ENCODE assay signal across 1 cellular context in the genomic region with DNA sequence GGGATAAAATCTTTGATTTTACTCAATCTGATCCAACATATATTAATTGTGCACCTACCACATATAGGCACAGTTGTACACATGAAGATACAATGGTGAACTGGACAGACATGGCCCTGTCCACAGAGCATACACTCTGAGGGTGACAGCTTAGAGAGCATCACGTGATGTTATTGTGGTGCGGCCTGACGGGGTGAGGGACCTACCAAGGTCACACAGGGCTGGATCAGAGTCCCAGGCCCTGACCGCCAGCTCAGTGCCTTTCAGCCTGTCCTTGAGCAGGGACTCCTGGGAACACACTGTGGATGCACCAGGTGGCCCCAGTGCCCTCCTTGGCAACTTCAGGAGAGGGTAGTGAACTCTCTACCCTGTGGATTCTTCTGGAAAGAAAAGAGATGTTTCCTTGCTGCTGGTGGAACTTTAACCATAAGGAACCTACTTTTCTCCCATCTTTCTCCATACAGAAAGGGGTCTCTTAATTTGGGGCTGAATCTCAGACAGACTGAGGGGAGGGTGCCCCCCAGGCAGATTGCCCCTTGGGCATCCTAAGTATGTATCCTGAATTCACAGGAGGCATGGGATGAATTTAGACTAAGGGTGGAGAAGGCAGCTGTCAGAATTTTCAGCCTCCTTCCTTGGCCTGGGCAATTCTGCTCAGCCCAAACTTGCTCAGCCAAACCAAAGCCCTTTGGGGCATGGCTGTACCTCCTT.
A peak's percentile ranks its signal among the peaks of the same experiment; 100 is the strongest.
TF ChIP-seq lines count a peak whose summit lies in the region.

No MANE protein-coding gene starts in this region.

TF ChIP-seq in HepG2, 621 proteins besides CTCF, POLR2A, EP300 and RAD21 (continued from another document and continues in another):
- peak; percentile 88; the same call in 1 of the 2 replicates for TF ChIP-seq RCOR2 (CRISPR knock-in tag; IDR thresholded peaks at IDR 0.05)
- TF ChIP-seq MTA1 (CRISPR knock-in tag; IDR thresholded peaks at IDR 0.05; ENCODE audit: borderline replicate concordance): peak; percentile 98; the same call in 1 of the 2 replicates
- TF ChIP-seq, protein P1, sequence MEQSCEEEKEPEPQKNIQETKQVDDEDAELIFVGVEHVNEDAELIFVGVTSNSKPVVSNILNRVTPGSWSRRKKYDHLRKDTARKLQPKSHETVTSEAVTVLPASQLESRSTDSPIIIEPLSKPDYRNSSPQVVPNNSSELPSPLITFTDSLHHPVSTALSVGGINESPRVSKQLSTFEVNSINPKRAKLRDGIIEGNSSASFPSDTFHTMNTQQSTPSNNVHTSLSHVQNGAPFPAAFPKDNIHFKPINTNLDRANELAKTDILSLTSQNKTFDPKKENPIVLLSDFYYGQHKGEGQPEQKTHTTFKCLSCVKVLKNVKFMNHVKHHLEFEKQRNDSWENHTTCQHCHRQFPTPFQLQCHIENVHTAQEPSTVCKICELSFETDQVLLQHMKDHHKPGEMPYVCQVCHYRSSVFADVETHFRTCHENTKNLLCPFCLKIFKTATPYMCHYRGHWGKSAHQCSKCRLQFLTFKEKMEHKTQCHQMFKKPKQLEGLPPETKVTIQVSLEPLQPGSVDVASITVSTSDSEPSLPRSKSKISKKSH (CRISPR knock-in tag; IDR thresholded peaks at IDR 0.05; ENCODE audit: borderline replicate concordance): peak; percentile 73; the same call in 1 of the 2 replicates
- peak; percentile 59 for TF ChIP-seq JARID2 (CRISPR knock-in tag; IDR thresholded peaks at IDR 0.05; ENCODE audit: insufficient replicate concordance)
- no peak for TF ChIP-seq ATM (IDR thresholded peaks at IDR 0.05; ENCODE audit: borderline replicate concordance)
- TF ChIP-seq, protein P2, sequence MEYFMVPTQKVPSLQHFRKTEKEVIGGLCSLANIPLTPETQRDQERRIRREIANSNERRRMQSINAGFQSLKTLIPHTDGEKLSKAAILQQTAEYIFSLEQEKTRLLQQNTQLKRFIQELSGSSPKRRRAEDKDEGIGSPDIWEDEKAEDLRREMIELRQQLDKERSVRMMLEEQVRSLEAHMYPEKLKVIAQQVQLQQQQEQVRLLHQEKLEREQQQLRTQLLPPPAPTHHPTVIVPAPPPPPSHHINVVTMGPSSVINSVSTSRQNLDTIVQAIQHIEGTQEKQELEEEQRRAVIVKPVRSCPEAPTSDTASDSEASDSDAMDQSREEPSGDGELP (IDR thresholded peaks at IDR 0.05; ENCODE audit: borderline replicate concordance, low read depth): peak; percentile 75; the same call in 1 of the 2 replicates
- peak; percentile 93; the same call in 1 of the 2 replicates for TF ChIP-seq KDM1A (CRISPR knock-in tag; IDR thresholded peaks at IDR 0.05)
- TF ChIP-seq, protein P3, sequence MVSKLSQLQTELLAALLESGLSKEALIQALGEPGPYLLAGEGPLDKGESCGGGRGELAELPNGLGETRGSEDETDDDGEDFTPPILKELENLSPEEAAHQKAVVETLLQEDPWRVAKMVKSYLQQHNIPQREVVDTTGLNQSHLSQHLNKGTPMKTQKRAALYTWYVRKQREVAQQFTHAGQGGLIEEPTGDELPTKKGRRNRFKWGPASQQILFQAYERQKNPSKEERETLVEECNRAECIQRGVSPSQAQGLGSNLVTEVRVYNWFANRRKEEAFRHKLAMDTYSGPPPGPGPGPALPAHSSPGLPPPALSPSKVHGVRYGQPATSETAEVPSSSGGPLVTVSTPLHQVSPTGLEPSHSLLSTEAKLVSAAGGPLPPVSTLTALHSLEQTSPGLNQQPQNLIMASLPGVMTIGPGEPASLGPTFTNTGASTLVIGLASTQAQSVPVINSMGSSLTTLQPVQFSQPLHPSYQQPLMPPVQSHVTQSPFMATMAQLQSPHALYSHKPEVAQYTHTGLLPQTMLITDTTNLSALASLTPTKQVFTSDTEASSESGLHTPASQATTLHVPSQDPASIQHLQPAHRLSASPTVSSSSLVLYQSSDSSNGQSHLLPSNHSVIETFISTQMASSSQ (IDR thresholded peaks at IDR 0.05; ENCODE audit: low read depth): peak; percentile 42; the same call in 1 of the 2 replicates
- TF ChIP-seq, protein P3 (CRISPR knock-in tag; IDR thresholded peaks at IDR 0.05; ENCODE audit: borderline replicate concordance): peak; percentile 67; the same call in 1 of the 2 replicates
- TF ChIP-seq, protein P4, sequence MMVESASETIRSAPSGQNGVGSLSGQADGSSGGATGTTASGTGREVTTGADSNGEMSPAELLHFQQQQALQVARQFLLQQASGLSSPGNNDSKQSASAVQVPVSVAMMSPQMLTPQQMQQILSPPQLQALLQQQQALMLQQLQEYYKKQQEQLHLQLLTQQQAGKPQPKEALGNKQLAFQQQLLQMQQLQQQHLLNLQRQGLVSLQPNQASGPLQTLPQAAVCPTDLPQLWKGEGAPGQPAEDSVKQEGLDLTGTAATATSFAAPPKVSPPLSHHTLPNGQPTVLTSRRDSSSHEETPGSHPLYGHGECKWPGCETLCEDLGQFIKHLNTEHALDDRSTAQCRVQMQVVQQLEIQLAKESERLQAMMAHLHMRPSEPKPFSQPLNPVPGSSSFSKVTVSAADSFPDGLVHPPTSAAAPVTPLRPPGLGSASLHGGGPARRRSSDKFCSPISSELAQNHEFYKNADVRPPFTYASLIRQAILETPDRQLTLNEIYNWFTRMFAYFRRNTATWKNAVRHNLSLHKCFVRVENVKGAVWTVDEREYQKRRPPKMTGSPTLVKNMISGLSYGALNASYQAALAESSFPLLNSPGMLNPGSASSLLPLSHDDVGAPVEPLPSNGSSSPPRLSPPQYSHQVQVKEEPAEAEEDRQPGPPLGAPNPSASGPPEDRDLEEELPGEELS (CRISPR knock-in tag; IDR thresholded peaks at IDR 0.05): peak; percentile 45
- peak; percentile 84 for TF ChIP-seq BORCS8-MEF2B (CRISPR knock-in tag; IDR thresholded peaks at IDR 0.05)
- TF ChIP-seq, protein P5, sequence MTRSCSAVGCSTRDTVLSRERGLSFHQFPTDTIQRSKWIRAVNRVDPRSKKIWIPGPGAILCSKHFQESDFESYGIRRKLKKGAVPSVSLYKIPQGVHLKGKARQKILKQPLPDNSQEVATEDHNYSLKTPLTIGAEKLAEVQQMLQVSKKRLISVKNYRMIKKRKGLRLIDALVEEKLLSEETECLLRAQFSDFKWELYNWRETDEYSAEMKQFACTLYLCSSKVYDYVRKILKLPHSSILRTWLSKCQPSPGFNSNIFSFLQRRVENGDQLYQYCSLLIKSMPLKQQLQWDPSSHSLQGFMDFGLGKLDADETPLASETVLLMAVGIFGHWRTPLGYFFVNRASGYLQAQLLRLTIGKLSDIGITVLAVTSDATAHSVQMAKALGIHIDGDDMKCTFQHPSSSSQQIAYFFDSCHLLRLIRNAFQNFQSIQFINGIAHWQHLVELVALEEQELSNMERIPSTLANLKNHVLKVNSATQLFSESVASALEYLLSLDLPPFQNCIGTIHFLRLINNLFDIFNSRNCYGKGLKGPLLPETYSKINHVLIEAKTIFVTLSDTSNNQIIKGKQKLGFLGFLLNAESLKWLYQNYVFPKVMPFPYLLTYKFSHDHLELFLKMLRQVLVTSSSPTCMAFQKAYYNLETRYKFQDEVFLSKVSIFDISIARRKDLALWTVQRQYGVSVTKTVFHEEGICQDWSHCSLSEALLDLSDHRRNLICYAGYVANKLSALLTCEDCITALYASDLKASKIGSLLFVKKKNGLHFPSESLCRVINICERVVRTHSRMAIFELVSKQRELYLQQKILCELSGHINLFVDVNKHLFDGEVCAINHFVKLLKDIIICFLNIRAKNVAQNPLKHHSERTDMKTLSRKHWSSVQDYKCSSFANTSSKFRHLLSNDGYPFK (CRISPR knock-in tag; IDR thresholded peaks at IDR 0.05; ENCODE audit: borderline replicate concordance): peak; percentile 5; the same call in 1 of the 2 replicates
- no peak for TF ChIP-seq MATR3 (CRISPR knock-in tag; IDR thresholded peaks at IDR 0.05)
- TF ChIP-seq BRCA1 (CRISPR knock-in tag; IDR thresholded peaks at IDR 0.05): peak; percentile 60; the same call in 1 of the 2 replicates
- TF ChIP-seq ZNF703 (CRISPR knock-in tag; IDR thresholded peaks at IDR 0.05; ENCODE audit: borderline replicate concordance): no peak
- TF ChIP-seq, protein P6, sequence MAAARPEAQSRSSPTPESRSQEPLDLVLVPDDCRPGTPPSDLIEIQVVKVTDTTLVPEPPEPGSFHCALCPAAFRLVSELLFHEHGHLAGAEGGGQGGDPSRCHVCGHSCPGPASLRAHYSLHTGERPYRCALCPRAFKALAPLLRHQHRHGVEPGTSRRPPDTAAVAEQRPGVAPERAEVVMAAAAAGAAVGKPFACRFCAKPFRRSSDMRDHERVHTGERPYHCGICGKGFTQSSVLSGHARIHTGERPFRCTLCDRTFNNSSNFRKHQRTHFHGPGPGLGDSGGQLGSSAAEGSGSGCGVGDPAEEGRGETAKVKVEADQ (CRISPR knock-in tag; IDR thresholded peaks at IDR 0.05; ENCODE audit: borderline replicate concordance): peak; percentile 53; the same call in 1 of the 2 replicates
- TF ChIP-seq, protein P7, sequence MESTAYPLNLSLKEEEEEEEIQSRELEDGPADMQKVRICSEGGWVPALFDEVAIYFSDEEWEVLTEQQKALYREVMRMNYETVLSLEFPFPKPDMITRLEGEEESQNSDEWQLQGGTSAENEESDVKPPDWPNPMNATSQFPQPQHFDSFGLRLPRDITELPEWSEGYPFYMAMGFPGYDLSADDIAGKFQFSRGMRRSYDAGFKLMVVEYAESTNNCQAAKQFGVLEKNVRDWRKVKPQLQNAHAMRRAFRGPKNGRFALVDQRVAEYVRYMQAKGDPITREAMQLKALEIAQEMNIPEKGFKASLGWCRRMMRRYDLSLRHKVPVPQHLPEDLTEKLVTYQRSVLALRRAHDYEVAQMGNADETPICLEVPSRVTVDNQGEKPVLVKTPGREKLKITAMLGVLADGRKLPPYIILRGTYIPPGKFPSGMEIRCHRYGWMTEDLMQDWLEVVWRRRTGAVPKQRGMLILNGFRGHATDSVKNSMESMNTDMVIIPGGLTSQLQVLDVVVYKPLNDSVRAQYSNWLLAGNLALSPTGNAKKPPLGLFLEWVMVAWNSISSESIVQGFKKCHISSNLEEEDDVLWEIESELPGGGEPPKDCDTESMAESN (CRISPR knock-in tag; conservative IDR thresholded peaks at IDR 0.05): peak; percentile 85
- peak; percentile 72; the same call in 1 of the 2 replicates for TF ChIP-seq REPIN1 (CRISPR knock-in tag; IDR thresholded peaks at IDR 0.05; ENCODE audit: borderline replicate concordance, low read depth)
- TF ChIP-seq ZNF782 (CRISPR knock-in tag; IDR thresholded peaks at IDR 0.05; ENCODE audit: borderline replicate concordance): peak; percentile 90; the same call in 1 of the 2 replicates
- TF ChIP-seq, protein P8, sequence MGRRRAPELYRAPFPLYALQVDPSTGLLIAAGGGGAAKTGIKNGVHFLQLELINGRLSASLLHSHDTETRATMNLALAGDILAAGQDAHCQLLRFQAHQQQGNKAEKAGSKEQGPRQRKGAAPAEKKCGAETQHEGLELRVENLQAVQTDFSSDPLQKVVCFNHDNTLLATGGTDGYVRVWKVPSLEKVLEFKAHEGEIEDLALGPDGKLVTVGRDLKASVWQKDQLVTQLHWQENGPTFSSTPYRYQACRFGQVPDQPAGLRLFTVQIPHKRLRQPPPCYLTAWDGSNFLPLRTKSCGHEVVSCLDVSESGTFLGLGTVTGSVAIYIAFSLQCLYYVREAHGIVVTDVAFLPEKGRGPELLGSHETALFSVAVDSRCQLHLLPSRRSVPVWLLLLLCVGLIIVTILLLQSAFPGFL (CRISPR knock-in tag; IDR thresholded peaks at IDR 0.05): no peak
- TF ChIP-seq ZSCAN21 (CRISPR knock-in tag; IDR thresholded peaks at IDR 0.05; ENCODE audit: borderline replicate concordance): peak; percentile 85; the same call in 1 of the 2 replicates
- TF ChIP-seq KDM3A (CRISPR knock-in tag; IDR thresholded peaks at IDR 0.05; ENCODE audit: low read depth): peak; percentile 95
- peak; percentile 85 for TF ChIP-seq NR2F6 (IDR thresholded peaks at IDR 0.05)
- TF ChIP-seq NR2F6 (CRISPR knock-in tag; IDR thresholded peaks at IDR 0.05): peak; percentile 94
- no peak for TF ChIP-seq FOXP1 (IDR thresholded peaks at IDR 0.05)
- peak; percentile 88 for TF ChIP-seq FOXP1 (CRISPR knock-in tag; IDR thresholded peaks at IDR 0.05)
- peak; percentile 76 for TF ChIP-seq GABPB1 (CRISPR knock-in tag; IDR thresholded peaks at IDR 0.05)
- TF ChIP-seq ZBTB7B (CRISPR knock-in tag; IDR thresholded peaks at IDR 0.05): peak; percentile 84
- peak; percentile 73; the same call in 1 of the 2 replicates for TF ChIP-seq ZNF232 (CRISPR knock-in tag; IDR thresholded peaks at IDR 0.05; ENCODE audit: borderline replicate concordance)
- peak; percentile 81 for TF ChIP-seq FOSL2 (CRISPR knock-in tag; IDR thresholded peaks at IDR 0.05)
- peak; percentile 81 for TF ChIP-seq MEIS2 (CRISPR knock-in tag; IDR thresholded peaks at IDR 0.05)
- no peak for TF ChIP-seq MYNN (CRISPR knock-in tag; IDR thresholded peaks at IDR 0.05; ENCODE audit: low read depth)
- peak; percentile 97 for TF ChIP-seq ERF (CRISPR knock-in tag; IDR thresholded peaks at IDR 0.05)
- TF ChIP-seq NFKB2 (CRISPR knock-in tag; IDR thresholded peaks at IDR 0.05; ENCODE audit: borderline replicate concordance): peak; percentile 72; the same call in 1 of the 2 replicates
- TF ChIP-seq, protein P9, sequence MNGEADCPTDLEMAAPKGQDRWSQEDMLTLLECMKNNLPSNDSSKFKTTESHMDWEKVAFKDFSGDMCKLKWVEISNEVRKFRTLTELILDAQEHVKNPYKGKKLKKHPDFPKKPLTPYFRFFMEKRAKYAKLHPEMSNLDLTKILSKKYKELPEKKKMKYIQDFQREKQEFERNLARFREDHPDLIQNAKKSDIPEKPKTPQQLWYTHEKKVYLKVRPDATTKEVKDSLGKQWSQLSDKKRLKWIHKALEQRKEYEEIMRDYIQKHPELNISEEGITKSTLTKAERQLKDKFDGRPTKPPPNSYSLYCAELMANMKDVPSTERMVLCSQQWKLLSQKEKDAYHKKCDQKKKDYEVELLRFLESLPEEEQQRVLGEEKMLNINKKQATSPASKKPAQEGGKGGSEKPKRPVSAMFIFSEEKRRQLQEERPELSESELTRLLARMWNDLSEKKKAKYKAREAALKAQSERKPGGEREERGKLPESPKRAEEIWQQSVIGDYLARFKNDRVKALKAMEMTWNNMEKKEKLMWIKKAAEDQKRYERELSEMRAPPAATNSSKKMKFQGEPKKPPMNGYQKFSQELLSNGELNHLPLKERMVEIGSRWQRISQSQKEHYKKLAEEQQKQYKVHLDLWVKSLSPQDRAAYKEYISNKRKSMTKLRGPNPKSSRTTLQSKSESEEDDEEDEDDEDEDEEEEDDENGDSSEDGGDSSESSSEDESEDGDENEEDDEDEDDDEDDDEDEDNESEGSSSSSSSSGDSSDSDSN (CRISPR knock-in tag; IDR thresholded peaks at IDR 0.05): peak; percentile 39; the same call in 1 of the 2 replicates
